In the genomic region with DNA sequence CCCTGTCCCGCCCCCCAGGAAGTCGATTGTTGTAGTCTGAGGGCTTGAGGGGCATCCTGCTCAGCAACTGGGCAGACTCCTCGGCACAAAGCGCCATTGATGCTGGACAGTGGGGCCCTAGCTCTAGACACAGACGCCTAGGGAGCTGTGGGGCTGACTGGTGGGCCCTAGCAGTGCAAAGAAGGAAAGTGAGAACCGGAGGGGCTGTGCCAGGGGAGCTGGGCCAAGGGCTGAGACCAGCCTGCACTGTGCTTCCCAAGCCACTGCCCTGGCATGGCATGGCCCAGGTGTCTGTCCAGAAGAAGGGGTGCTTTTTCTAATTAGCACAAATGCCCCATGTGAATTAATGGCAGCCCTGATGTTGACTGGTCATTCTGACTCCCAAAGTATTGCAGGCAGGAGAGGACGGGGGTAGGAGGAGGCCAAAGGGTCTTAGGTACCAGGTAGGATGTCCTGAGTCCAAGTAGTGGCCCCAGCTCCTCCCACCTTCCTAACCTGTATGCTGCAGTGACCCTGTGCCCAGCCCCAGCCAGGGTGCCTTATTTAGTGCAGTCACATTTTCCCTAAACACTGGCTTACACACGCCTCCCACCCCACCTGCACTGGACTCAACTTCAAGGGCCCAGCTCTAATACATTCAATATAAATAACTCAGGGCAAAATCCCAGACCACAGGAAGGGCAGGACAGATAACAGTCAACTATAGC, we compare ENCODE assay signal across 15 cellular contexts. TPM values are rescaled to one million over a fixed set of nuclear protein-coding genes. Genes with fewer than 3 reads are reported as not detected.
DNase-seq lines count a peak whose midpoint lies in the region; ATAC-seq, FAIRE-seq and TF ChIP-seq lines count a peak whose summit lies in the region.
"Had no signal": no experiment of that assay in that cellular context is flagged by ENCODE, and none has a peak within 500 bp of the region (broad histone marks: within the 10 kb centered on the region; RNA-seq: fewer than 3 reads in every experiment).

No MANE protein-coding gene starts in this region.

- RAD21 ChIA-PET in GM12878 (lab: Charles Lee; ENCODE audit: unreplicated experiment), result interaction anchor here (2.9 to 7.9 kb wide), 2 partner anchors 17 to 91 kb away, joined by 9 to 90 read pairs; a partner anchor contains a TSS

- H3K9me3 Mint-ChIP-seq in activated CD4-positive, alpha-beta T cell treated with anti-CD3 and anti-CD28 coated beads for 36 hours (ENCODE audit: low read depth), result no peaks in the 10 kb centered on the region
- H3K9me3 Mint-ChIP-seq: CD14-positive monocyte had no signal

- no peak overlapping the region for H3K18ac ChIP-seq in neuronal stem cell (ENCODE audit: low read length)

- H3K79me1 ChIP-seq in neuronal stem cell (ENCODE audit: low read depth, low read length), result peaks cover 3% of the 10 kb centered on the region

- no peaks in the 10 kb centered on the region for H3K27me3 Mint-ChIP-seq in activated CD4-positive, alpha-beta T cell treated with anti-CD3 and anti-CD28 coated beads for 36 hours

- peaks cover 3% of the 10 kb centered on the region for H3K36me3 ChIP-seq in H7 (replicated peaks; ENCODE audit: control insufficient read depth, insufficient read depth, low read length)
- peaks cover 12 to 15% of the 10 kb centered on the region in 2 experiments; a peak in 3 of 4 replicates for H3K36me3 ChIP-seq in GM12878 (ENCODE audit: control insufficient read depth in 2 of 2, insufficient read depth in 2 of 2, low read length in 1 of 2)
- peaks cover 33 to 61% of the 10 kb centered on the region in 2 donors for H3K36me3 ChIP-seq in neuronal stem cell (replicated peaks in 1 of 2; ENCODE audit: control insufficient read depth in 2 of 2, insufficient read depth in 2 of 2, low read length in 2 of 2)
- peaks cover 0 to 60% (median 0%) of the 10 kb centered on the region in 3 donors for H3K36me3 ChIP-seq in esophagus squamous epithelium

- TF ChIP-seq RAD21 in GM12878 (IDR thresholded peaks at IDR 0.05; ENCODE audit: insufficient read depth, low read depth, low read length), result no peak

- peak overlapping the region; percentile 22 for H2BK12ac ChIP-seq in neuronal stem cell (ENCODE audit: low read length)

- H2BK15ac ChIP-seq in neuronal stem cell (ENCODE audit: low read length), result no peak overlapping the region

- H3K27ac ChIP-seq in GM12878 (ENCODE audit: control insufficient read depth, insufficient read depth) (peak overlapping the region; percentile 48), neuronal stem cell (replicated peaks; ENCODE audit: low read length) (no peak overlapping the region), esophagus squamous epithelium (no peak overlapping the region)
- H3K27ac ChIP-seq: testis had no signal

- H3K9me3 ChIP-seq in GM12878 (replicated peaks; ENCODE audit: control insufficient read depth, insufficient read depth, low read length) (no peaks in the 10 kb centered on the region), neuronal stem cell (replicated peaks in 1 of 2; ENCODE audit: control insufficient read depth in 2 of 2, insufficient read depth in 1 of 2, low read depth in 1 of 2, low read length in 2 of 2) (peaks cover 0 to 1% of the 10 kb centered on the region in 2 donors), esophagus squamous epithelium (no peaks in the 10 kb centered on the region)
- H3K9me3 ChIP-seq: testis had no signal

- peaks cover 46% of the 10 kb centered on the region for H3K79me2 ChIP-seq in GM12878 (ENCODE audit: control insufficient read depth, insufficient read depth, low read length)

- TF ChIP-seq EP300 in GM12878 (IDR thresholded peaks at IDR 0.05; ENCODE audit: borderline replicate concordance in 1 of 2, control insufficient read depth in 1 of 2, low read depth in 2 of 2, low read length in 2 of 2), result no peak

- H3K27ac Mint-ChIP-seq in activated CD4-positive, alpha-beta T cell treated with anti-CD3 and anti-CD28 coated beads for 36 hours, result peak overlapping the region; percentile 91

- H3K4ac ChIP-seq in neuronal stem cell (ENCODE audit: low read length), result no peak overlapping the region

- H2BK5ac ChIP-seq in neuronal stem cell (ENCODE audit: low read length), result no peak overlapping the region

- H4K20me1 ChIP-seq in GM12878 (ENCODE audit: control insufficient read depth, insufficient read depth), result no peaks in the 10 kb centered on the region

- no peak overlapping the region for H2AK5ac ChIP-seq in neuronal stem cell (ENCODE audit: low read depth, low read length)

- CTCF ChIA-PET in activated CD4-positive, alpha-beta T cell treated with anti-CD3 and anti-CD28 coated beads for 36 hours (lab: Charles Lee), result interaction anchor here (0.7 to 10.3 kb wide), 7 partner anchors 9 to 90 kb away, joined by 3 to 92 read pairs (median 29); a partner anchor contains a TSS
- CTCF ChIA-PET in GM12878 (lab: Yijun Ruan, JAX), result interaction anchor here (4.1 to 12.1 kb wide), 4 partner anchors 11 to 89 kb away, joined by 24 to 184 read pairs (median 90); no protein-coding TSS in a partner anchor

- no peak overlapping the region for H3K14ac ChIP-seq in neuronal stem cell (ENCODE audit: low read length)

- H3K9ac ChIP-seq in GM12878 (ENCODE audit: control insufficient read depth, insufficient read depth, low read length) (no peak overlapping the region; the same call in 1 of the 2 replicates), neuronal stem cell (ENCODE audit: low read depth, low read length, poor library complexity) (no peak overlapping the region)

- WGBS in GM12878 (ENCODE audit: insufficient coverage, insufficient replicate concordance, low lambda C conversion rate, missing lambda C conversion rate), result 90% methylated on average over 8 of the region's 8 CpGs
- WGBS in neuronal stem cell (ENCODE audit: extremely low coverage in 2 of 2, insufficient read length in 2 of 2, insufficient replicate concordance in 1 of 2), 2 donors, result no CpG with 5 or more reads among the region's 8 CpGs
- 90 to 92% methylated on average over 2 to 3 of the region's 8 CpGs for WGBS in esophagus squamous epithelium, 2 donors

- H3K36me3 Mint-ChIP-seq in activated CD4-positive, alpha-beta T cell treated with anti-CD3 and anti-CD28 coated beads for 36 hours (ENCODE audit: low read depth), result peaks cover 51% of the 10 kb centered on the region

- FAIRE-seq in GM12878 (lab: Jason Lieb, UNC), result no peak

- H3K4me3 Mint-ChIP-seq in activated CD4-positive, alpha-beta T cell treated with anti-CD3 and anti-CD28 coated beads for 36 hours, result no peak overlapping the region
- H3K4me3 Mint-ChIP-seq: CD14-positive monocyte had no signal

- H3K4me3 ChIP-seq in H7 (ENCODE audit: insufficient read depth, low read depth, low read length) (no peak overlapping the region), GM12878 (no peak overlapping the region), neuronal stem cell (ENCODE audit: low read length in 2 of 2) (no peak overlapping the region), esophagus squamous epithelium (no peak overlapping the region)
- H3K4me3 ChIP-seq: testis had no signal

- H3K4me1 Mint-ChIP-seq in activated CD4-positive, alpha-beta T cell treated with anti-CD3 and anti-CD28 coated beads for 36 hours, result peaks cover 98% of the 10 kb centered on the region

- H3K27me3 ChIP-seq in H7 (ENCODE audit: control insufficient read depth, insufficient read depth, low read length) (no peaks in the 10 kb centered on the region), GM12878 (replicated peaks in 1 of 2; ENCODE audit: control insufficient read depth in 2 of 2, insufficient read depth in 2 of 2, low read length in 1 of 2) (no peaks in the 10 kb centered on the region), neuronal stem cell (ENCODE audit: control insufficient read depth in 3 of 3, insufficient read depth in 3 of 3, low read depth in 1 of 3, low read length in 3 of 3) (no peaks in the 10 kb centered on the region), esophagus squamous epithelium (no peaks in the 10 kb centered on the region)
- H3K27me3 ChIP-seq: testis had no signal

- H3K4me2 ChIP-seq in GM12878 (ENCODE audit: control insufficient read depth, insufficient read depth) (no peak overlapping the region), neuronal stem cell (ENCODE audit: insufficient read depth, low read length, poor library complexity, severe bottlenecking) (no peak overlapping the region)

- H2BK120ac ChIP-seq in neuronal stem cell (ENCODE audit: low read depth, low read length), result no peak overlapping the region

- DNase-seq in activated CD4-positive, alpha-beta T cell treated with anti-CD3 and anti-CD28 coated beads for 36 hours, result no peak
- no peak for DNase-seq in activated CD4-positive, alpha-beta T cell treated with anti-CD3 and anti-CD28 coated beads for 48 hours
- DNase-seq in H7, result peak; percentile 20
- DNase-seq in GM12878 (ENCODE audit: low read depth, low spot score), result no peak
- no peak for DNase-seq in neuronal stem cell (ENCODE audit: low spot score)
- no peak for DNase-seq in T-helper 9 cell
- DNase-seq in NCI-H774 (lab: John Stamatoyannopoulos, UW), result no peak
- DNase-seq in esophagus squamous epithelium (lab: John Stamatoyannopoulos, UW), result no peak
- DNase-seq: activated CD4-positive, CD25-positive, alpha-beta regulatory T cell treated with anti-CD3 and anti-CD28 coated beads, Interleukin-2, amount 50 U/mL, for 72 hours; Karpas-422; NCI-H1105 treated with DMSO at 0.1 percent for 48 hours; NCI-H2171 treated with DMSO at 0.1 percent for 48 hours; testis had no signal

- intact Hi-C loops in activated CD4-positive, alpha-beta T cell treated with anti-CD3 and anti-CD28 coated beads for 36 hours (cut with DNase I, micrococcal nuclease), result loop anchor here in 1 of 2 experiments (10.0 kb wide), 2 partner anchors 256 to 1076 kb away; a partner anchor contains a TSS
- intact Hi-C loops in GM12878 (cut with micrococcal nuclease; ENCODE audit: unreplicated experiment) (no loop called here), esophagus squamous epithelium (cut with DNase I) (no loop called here)

- no peak for TF ChIP-seq CTCF in GM12878 (IDR thresholded peaks at IDR 0.05 in 2 of 3, conservative IDR thresholded peaks at IDR 0.05 in 1 of 3; ENCODE audit: control insufficient read depth in 2 of 3, extremely low read depth in 1 of 3, insufficient read depth in 1 of 3, low read depth in 3 of 3, low read length in 3 of 3)
- no peak for TF ChIP-seq CTCF in esophagus squamous epithelium (IDR thresholded peaks at IDR 0.05)

- no peak overlapping the region for H4K8ac ChIP-seq in neuronal stem cell (ENCODE audit: low read depth, low read length)

- TF ChIP-seq POLR2A in GM12878 (IDR thresholded peaks at IDR 0.05; ENCODE audit: low read depth, low read length), result no peak
- no peak for TF ChIP-seq POLR2A in esophagus squamous epithelium (IDR thresholded peaks at IDR 0.05)

- POLR2A ChIA-PET in activated CD4-positive, alpha-beta T cell treated with anti-CD3 and anti-CD28 coated beads for 36 hours (lab: Charles Lee), result interaction anchor here (1.0 to 1.7 kb wide), 3 partner anchors 8 to 19 kb away, joined by 4 to 5 read pairs (median 5); a partner anchor contains a TSS
- POLR2A ChIA-PET in GM12878 (lab: Charles Lee), result interaction anchor here (8.7 to 19.5 kb wide), 2 partner anchors 9 to 16 kb away, joined by 102 to 291 read pairs; a partner anchor contains a TSS

- H3K4me1 ChIP-seq in GM12878 (ENCODE audit: control insufficient read depth, insufficient read depth, low read length) (peaks cover 76% of the 10 kb centered on the region), neuronal stem cell (ENCODE audit: control insufficient read depth in 2 of 2, insufficient read depth in 1 of 2, low read depth in 1 of 2, low read length in 2 of 2) (no peaks in the 10 kb centered on the region), esophagus squamous epithelium (peaks cover 4 to 60% (median 21%) of the 10 kb centered on the region in 3 donors)

- SMC1A ChIA-PET in GM12878 (lab: Charles Lee; ENCODE audit: uncharacterized antibody, unreplicated experiment), result interaction anchor here (1.0 to 7.6 kb wide), 2 partner anchors 9 to 91 kb away, joined by 4 to 76 read pairs; no protein-coding TSS in a partner anchor

- peak overlapping the region; percentile 55 for H3K23ac ChIP-seq in neuronal stem cell (ENCODE audit: low read depth, low read length, poor library complexity)

- no TSS peak for BruUV-seq in GM12878 (replicated peaks; lab: Mats Ljungman, UMichigan)

- ATAC-seq in activated CD4-positive, alpha-beta T cell treated with anti-CD3 and anti-CD28 coated beads for 36 hours, result no peak
- no peak for ATAC-seq in GM12878
- ATAC-seq: left lobe of liver had no signal

- H4K91ac ChIP-seq in neuronal stem cell (ENCODE audit: low read depth, low read length, poor library complexity), result no peak overlapping the region

- in situ Hi-C loops in GM12878 (cut with MboI), result no loop called here

- H2AFZ ChIP-seq in GM12878 (ENCODE audit: control insufficient read depth, low read depth, low read length) (no peak overlapping the region), neuronal stem cell (ENCODE audit: low read length) (no peak overlapping the region)

RNA-seq across cellular contexts. Expression of a gene that starts 15.9 kb away (rescaled TPM):
- 100 to 1,000 TPM in 1 of 2 experiments, 10 to 100 TPM in 1; 94.8 to 117 TPM for total RNA-seq in activated CD4-positive, alpha-beta T cell treated with anti-CD3 and anti-CD28 coated beads for 36 hours
- 2.4 and 3.7 TPM in 2 replicates for total RNA-seq in H7 (2014; rRNA removed; shearing (Covaris generic))
- total RNA-seq in GM12878 (2013; cell fraction: nucleolus; rRNA removed), result 344 and 364 TPM in 2 replicates
- total RNA-seq in GM12878 (2014; rRNA removed) (19.6 and 21.6 TPM in 2 replicates), GM12878 (2014; rRNA removed; fragmentation: Illumina TruSeq; extraction: Trizol) (23.3 and 24.0 TPM in 2 replicates), GM12878 (2021) (60.2 and 63.5 TPM in 2 replicates), esophagus squamous epithelium (1 to 10 TPM; 1.9 to 7.6 (median 2.8) TPM)
- 26.0 TPM for polyA plus RNA-seq in GM12878 (2011; ENCODE audit: low read depth)
- polyA plus RNA-seq in GM12878 (2011; rRNA removed) (20.5 and 34.6 TPM in 2 replicates), GM12878 (2014; fragmentation: Illumina TruSeq; extraction: Trizol) (44.1 and 59.3 TPM in 2 replicates), GM12878 (2014; fragmentation: Nextera tagmentation; extraction: Ambion mirVana) (10 to 100 TPM in 1 of 2 experiments, 1 to 10 TPM in 1; 10.0 to 13.2 TPM), GM12878 (2014; rRNA removed) (29.0 and 37.6 TPM in 2 replicates), GM12878 (2016; fragmentation: Nextera tagmentation; extraction: Ambion mirVana) (10 to 100 TPM; 22.7 to 23.2 TPM)
- 27.6 and 32.9 TPM in 2 replicates for polyA plus RNA-seq in GM12878 (2011; cell fraction: cytosol; rRNA removed)
- 62.1 and 64.0 TPM in 2 replicates for polyA plus RNA-seq in GM12878 (2011; cell fraction: nucleus; rRNA removed)
- 52.2 and 55.4 TPM in 2 replicates for polyA plus RNA-seq in GM12878 (2012)
- polyA minus RNA-seq in GM12878 (2011; rRNA and poly(A)+ RNA removed), result 52.8 and 74.5 TPM in 2 replicates
- 25.0 and 25.4 TPM in 2 replicates for polyA minus RNA-seq in GM12878 (2011; cell fraction: cytosol; rRNA and poly(A)+ RNA removed)
- 60.7 and 103 TPM in 2 replicates for polyA minus RNA-seq in GM12878 (2011; cell fraction: nucleus; rRNA and poly(A)+ RNA removed)
- 4.1 TPM for polyA plus RNA-seq in neuronal stem cell (2013, experiment 1 of 2)
- polyA plus RNA-seq in neuronal stem cell (2013, experiment 2 of 2), result 4.2 TPM

RNA-seq across cellular contexts. Expression of a gene that starts 46.4 kb away (rescaled TPM):
- total RNA-seq in activated CD4-positive, alpha-beta T cell treated with anti-CD3 and anti-CD28 coated beads for 36 hours, result 100 to 1,000 TPM; 218 to 265 TPM
- 287 and 332 TPM in 2 replicates for total RNA-seq in H7 (2014; rRNA removed; shearing (Covaris generic))
- 141 and 142 TPM in 2 replicates for total RNA-seq in GM12878 (2013; cell fraction: nucleolus; rRNA removed)
- total RNA-seq in GM12878 (2014; rRNA removed), result 100 and 114 TPM in 2 replicates
- total RNA-seq in GM12878 (2014; rRNA removed; fragmentation: Illumina TruSeq; extraction: Trizol), result 404 and 421 TPM in 2 replicates
- 202 and 204 TPM in 2 replicates for total RNA-seq in GM12878 (2021)
- 197 TPM for polyA plus RNA-seq in GM12878 (2011; ENCODE audit: low read depth)
- polyA plus RNA-seq in GM12878 (2011; rRNA removed), result 351 and 383 TPM in 2 replicates
- 151 TPM in 2 replicates for polyA plus RNA-seq in GM12878 (2011; cell fraction: cytosol; rRNA removed)
- 163 and 175 TPM in 2 replicates for polyA plus RNA-seq in GM12878 (2011; cell fraction: nucleus; rRNA removed)
- 274 and 324 TPM in 2 replicates for polyA plus RNA-seq in GM12878 (2012)
- polyA plus RNA-seq in GM12878 (2014; fragmentation: Illumina TruSeq; extraction: Trizol), result 617 and 795 TPM in 2 replicates
- 1,000 to 10,000 TPM; 1,587 to 1,686 TPM for polyA plus RNA-seq in GM12878 (2014; fragmentation: Nextera tagmentation; extraction: Ambion mirVana)
- 305 and 398 TPM in 2 replicates for polyA plus RNA-seq in GM12878 (2014; rRNA removed)
- 100 to 1,000 TPM; 868 to 919 TPM for polyA plus RNA-seq in GM12878 (2016; fragmentation: Nextera tagmentation; extraction: Ambion mirVana)
- polyA minus RNA-seq in GM12878 (2011; rRNA and poly(A)+ RNA removed), result 121 and 212 TPM in 2 replicates
- 60.8 and 63.6 TPM in 2 replicates for polyA minus RNA-seq in GM12878 (2011; cell fraction: cytosol; rRNA and poly(A)+ RNA removed)
- polyA minus RNA-seq in GM12878 (2011; cell fraction: nucleus; rRNA and poly(A)+ RNA removed), result 32.6 and 47.6 TPM in 2 replicates
- polyA plus RNA-seq in neuronal stem cell (2013, experiment 1 of 2), result 609 TPM
- polyA plus RNA-seq in neuronal stem cell (2013, experiment 2 of 2), result 615 TPM
- 100 to 1,000 TPM; 159 to 260 (median 208) TPM for total RNA-seq in esophagus squamous epithelium
